ENCODE assay signal across 5 cellular contexts in the genomic region with DNA sequence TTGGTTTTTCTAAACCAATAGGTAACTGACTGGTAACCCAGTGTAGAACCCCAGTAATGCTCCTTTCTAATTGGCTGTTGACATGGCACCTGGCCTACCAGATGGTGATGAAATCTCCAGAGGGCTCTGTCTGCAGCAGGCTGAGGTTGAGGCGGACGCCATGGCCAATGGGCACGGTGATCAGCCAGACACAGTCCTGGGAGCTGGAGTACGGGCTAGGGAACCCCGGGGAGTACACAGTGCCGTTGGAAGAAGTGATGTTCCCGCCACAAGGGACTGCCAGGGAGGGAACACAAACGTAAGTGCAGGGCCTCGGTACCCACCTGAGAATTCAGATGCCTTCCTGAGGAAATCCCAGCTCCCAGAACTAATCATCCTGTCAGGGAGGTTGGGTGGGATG.
"Had no signal": no experiment of that assay in that cellular context is flagged by ENCODE, and none has a peak within 500 bp of the region (broad histone marks: within the 10 kb centered on the region; RNA-seq: fewer than 3 reads in every experiment).

No MANE protein-coding gene starts in this region.

- H3K27ac ChIP-seq: HL-60 had no signal

- H2AFZ ChIP-seq: GM23338 had no signal

- ATAC-seq: GM23338, HepG2 had no signal

- H3K4me2 ChIP-seq: GM23338 had no signal

- DNase-seq: H9, HCEC 1CT had no signal

- H3K4me3 ChIP-seq: GM23338 had no signal
